In the genomic region with DNA sequence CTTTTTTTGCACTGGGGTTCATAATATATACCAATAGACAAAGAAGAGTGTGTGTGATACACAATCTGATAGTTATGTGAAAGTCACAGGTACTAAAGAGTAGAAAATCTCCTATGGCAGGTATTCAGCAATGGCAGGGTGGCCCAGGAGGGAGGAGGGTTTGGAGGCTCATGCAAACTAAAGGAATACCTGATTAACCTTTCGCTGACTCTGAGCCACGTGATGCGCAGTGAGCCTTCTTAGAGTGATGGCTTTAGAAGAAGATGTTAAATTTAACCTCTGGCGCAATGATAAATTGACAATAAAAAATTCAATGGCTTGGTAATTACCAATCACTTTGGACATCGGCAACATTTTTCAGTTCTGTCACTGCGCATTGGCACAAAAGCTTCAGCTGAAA, we compare ENCODE assay signal across 24 cellular contexts.
DNase-seq lines count a peak whose midpoint lies in the region; ATAC-seq and TF ChIP-seq lines count a peak whose summit lies in the region.
"Had no signal": no experiment of that assay in that cellular context is flagged by ENCODE, and none has a peak within 500 bp of the region (broad histone marks: within the 10 kb centered on the region; RNA-seq: fewer than 3 reads in every experiment).

No MANE protein-coding gene starts in this region.

- H3K36me3 Mint-ChIP-seq in brain: no peaks in the 10 kb centered on the region
- no peaks in the 10 kb centered on the region for H3K36me3 Mint-ChIP-seq in activated CD8-positive, alpha-beta T cell treated with anti-CD3 and anti-CD28 coated beads, Interleukin-2, amount 10 ng/mL, durations not matched to agents 7 days and 5 days (ENCODE audit: low read depth)
- H3K36me3 Mint-ChIP-seq: CD14-positive monocyte; CD4-positive, alpha-beta memory T cell; CD4-positive, CD25-positive, alpha-beta regulatory T cell had no signal

- DNase-seq in H7 (peak; percentile 6), iPS-NIHi11 (ENCODE audit: low spot score) (peak; percentile 8), brain microvascular endothelial cell (no peak), NOMO-1 treated with dmso at 0.1 percent for 144 hours (lab: John Stamatoyannopoulos, UW; ENCODE audit: unreplicated experiment) (no peak)
- no peak for DNase-seq in activated CD8-positive, alpha-beta T cell treated with anti-CD3 and anti-CD28 coated beads, Interleukin-2, amount 10 ng/mL, durations not matched to agents 7 days and 5 days
- DNase-seq: 8988T; ACHN; BE2C; C1 segment of cervical spinal cord; CD4-positive, alpha-beta memory T cell; CD4-positive, CD25-positive, alpha-beta regulatory T cell; CD8-positive, alpha-beta memory T cell; COR-L47; DMS 273 treated with DMSO at 0.1 percent for 48 hours; DMS153; DMS53; DMS79; DND-41; EL; GDM1 had no signal

- H3K36me3 ChIP-seq in H7 (replicated peaks; ENCODE audit: control insufficient read depth, insufficient read depth, low read length) (no peaks in the 10 kb centered on the region), brain microvascular endothelial cell (replicated peaks) (no peaks in the 10 kb centered on the region)
- H3K36me3 ChIP-seq: BE2C, BLaER1 had no signal

- no peak overlapping the region for H3K27ac ChIP-seq in brain microvascular endothelial cell
- H3K27ac ChIP-seq: BLaER1 had no signal

- H3K4me3 Mint-ChIP-seq in brain: peak overlapping the region in 2 of 5 experiments; percentile 36 to 52
- no peak overlapping the region for H3K4me3 Mint-ChIP-seq in activated CD8-positive, alpha-beta T cell treated with anti-CD3 and anti-CD28 coated beads, Interleukin-2, amount 10 ng/mL, durations not matched to agents 7 days and 5 days
- H3K4me3 Mint-ChIP-seq: CD4-positive, alpha-beta memory T cell; CD4-positive, CD25-positive, alpha-beta regulatory T cell; CD8-positive, alpha-beta memory T cell had no signal

- no peaks in the 10 kb centered on the region; the same call in 1 of the 2 replicates for H3K27me3 ChIP-seq in H7 (ENCODE audit: control insufficient read depth, insufficient read depth, low read length)
- no peaks in the 10 kb centered on the region for H3K27me3 ChIP-seq in brain microvascular endothelial cell (replicated peaks)
- H3K27me3 ChIP-seq: BE2C, BLaER1 had no signal

- POLR2A ChIA-PET in activated CD8-positive, alpha-beta T cell treated with anti-CD3 and anti-CD28 coated beads, Interleukin-2, amount 10 ng/mL, durations not matched to agents 7 days and 5 days (lab: Charles Lee): no interaction called here

- peak overlapping the region in 4 of 5 experiments; percentile 30 to 95 (median 77) for H3K27ac Mint-ChIP-seq in brain
- no peak overlapping the region for H3K27ac Mint-ChIP-seq in activated CD8-positive, alpha-beta T cell treated with anti-CD3 and anti-CD28 coated beads, Interleukin-2, amount 10 ng/mL, durations not matched to agents 7 days and 5 days
- H3K27ac Mint-ChIP-seq: CD4-positive, alpha-beta memory T cell; CD4-positive, CD25-positive, alpha-beta regulatory T cell; CD8-positive, alpha-beta memory T cell had no signal

- peaks cover 11% of the 10 kb centered on the region for H3K27me3 Mint-ChIP-seq in brain
- peaks cover 29% of the 10 kb centered on the region for H3K27me3 Mint-ChIP-seq in activated CD8-positive, alpha-beta T cell treated with anti-CD3 and anti-CD28 coated beads, Interleukin-2, amount 10 ng/mL, durations not matched to agents 7 days and 5 days (ENCODE audit: low read depth)

- CTCF ChIA-PET in activated CD8-positive, alpha-beta T cell treated with anti-CD3 and anti-CD28 coated beads, Interleukin-2, amount 10 ng/mL, durations not matched to agents 7 days and 5 days (lab: Charles Lee): no interaction called here

- no peaks in the 10 kb centered on the region for H3K9me3 Mint-ChIP-seq in brain
- no peaks in the 10 kb centered on the region for H3K9me3 Mint-ChIP-seq in activated CD8-positive, alpha-beta T cell treated with anti-CD3 and anti-CD28 coated beads, Interleukin-2, amount 10 ng/mL, durations not matched to agents 7 days and 5 days (ENCODE audit: insufficient read depth)
- H3K9me3 Mint-ChIP-seq: CD4-positive, alpha-beta memory T cell; CD8-positive, alpha-beta memory T cell had no signal

- ATAC-seq in activated CD8-positive, alpha-beta T cell treated with anti-CD3 and anti-CD28 coated beads, Interleukin-2, amount 10 ng/mL, durations not matched to agents 7 days and 5 days: no peak
- ATAC-seq: GM12878 had no signal

- in situ Hi-C loops in brain microvascular endothelial cell (cut with HindIII; ENCODE audit: low pct_ligation_motif_present, low sequenced_read_pairs): no loop called here

- H3K4me3 ChIP-seq in H7 (ENCODE audit: insufficient read depth, low read depth, low read length) (no peak overlapping the region), brain microvascular endothelial cell (ENCODE audit: low read depth, low read length) (no peak overlapping the region)
- H3K4me3 ChIP-seq: BLaER1, GM12878 had no signal

- H3K4me1 Mint-ChIP-seq in brain: peaks cover 47% of the 10 kb centered on the region
- H3K4me1 Mint-ChIP-seq in activated CD8-positive, alpha-beta T cell treated with anti-CD3 and anti-CD28 coated beads, Interleukin-2, amount 10 ng/mL, durations not matched to agents 7 days and 5 days (ENCODE audit: low read depth): no peaks in the 10 kb centered on the region
- H3K4me1 Mint-ChIP-seq: CD4-positive, alpha-beta memory T cell; CD4-positive, CD25-positive, alpha-beta regulatory T cell; CD8-positive, alpha-beta memory T cell had no signal

- TF ChIP-seq CTCF in brain (conservative IDR thresholded peaks at IDR 0.05) (no peak), brain microvascular endothelial cell (IDR thresholded peaks at IDR 0.05; ENCODE audit: low read depth, low read length, missing control alignments) (no peak)

Comparison
In these comparisons a context has a peak if more than half of its experiments do, and no peak if none do; other contexts are left out.
1. DNase-seq: peak in H7 (single experiment) and iPS-NIHi11 (single experiment); none in activated CD8-positive, alpha-beta T cell treated with anti-CD3 and anti-CD28 coated beads, Interleukin-2, amount 10 ng/mL, durations not matched to agents 7 days and 5 days (single experiment), brain microvascular endothelial cell (single experiment) and NOMO-1 treated with dmso at 0.1 percent for 144 hours (single experiment).